ENCODE assay signal across 25 cellular contexts in the genomic region with DNA sequence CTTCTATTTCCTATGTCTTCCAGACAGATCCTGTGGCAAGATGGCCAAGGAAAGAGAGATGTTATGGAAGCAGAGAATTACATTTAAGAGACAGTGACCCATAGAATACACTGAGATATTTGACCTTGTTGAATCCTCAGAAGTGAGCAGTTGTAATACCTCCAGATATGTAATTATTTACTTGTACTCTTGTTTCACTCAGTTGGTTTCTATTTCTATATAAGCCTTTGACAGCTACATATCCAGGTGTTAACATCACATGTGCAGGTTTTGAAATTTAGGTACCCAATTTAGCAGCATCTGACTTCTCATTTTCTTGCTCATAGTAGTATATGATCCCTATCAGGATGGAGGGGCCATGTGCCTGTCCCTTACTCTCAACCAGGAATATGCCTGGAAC.
"Had no signal": no experiment of that assay in that cellular context is flagged by ENCODE, and none has a peak within 500 bp of the region (broad histone marks: within the 10 kb centered on the region; RNA-seq: fewer than 3 reads in every experiment).

No MANE protein-coding gene starts in this region.

- H3K27ac Mint-ChIP-seq: dendritic cell treated with granulocyte-macrophage colony-stimulating factor and Interleukin-4, amounts not matched to agents 40 ng/mL and 50 ng/mL, for 4 days; effector memory CD8-positive, alpha-beta T cell; endodermal cell; mesothelial cell of epicardium had no signal

- DNase-seq: colonic mucosa; cortex of kidney; effector CD8-positive, alpha-beta T cell; effector memory CD8-positive, alpha-beta T cell; endodermal cell; erythroblast; esophagus squamous epithelium; foreskin fibroblast; foreskin melanocyte; gastrocnemius medialis; glutamatergic neuron; head of caudate nucleus; heart right ventricle; hippocampal formation; left cardiac atrium; left lung; left ventricle myocardium superior; lower lobe of right lung; mesenchymal stem cell; mucosa of descending colon; naive B cell had no signal

- H3K4me3 Mint-ChIP-seq: dendritic cell treated with granulocyte-macrophage colony-stimulating factor and Interleukin-4, amounts not matched to agents 40 ng/mL and 50 ng/mL, for 4 days; effector memory CD8-positive, alpha-beta T cell; endodermal cell; mesothelial cell of epicardium; naive B cell had no signal

- H3K4me1 Mint-ChIP-seq: endodermal cell, mesothelial cell of epicardium had no signal

- H3K27me3 Mint-ChIP-seq: dendritic cell treated with granulocyte-macrophage colony-stimulating factor and Interleukin-4, amounts not matched to agents 40 ng/mL and 50 ng/mL, for 4 days had no signal

- H3K36me3 ChIP-seq: colonic mucosa, esophagus squamous epithelium, gastrocnemius medialis, heart right ventricle, left lung, lower lobe of right lung had no signal

- H3K27ac ChIP-seq: colonic mucosa, epithelial cell of prostate, esophagus squamous epithelium, gastrocnemius medialis, heart right ventricle, left lung, lower lobe of right lung had no signal

- H3K4me1 ChIP-seq: colonic mucosa, esophagus squamous epithelium, gastrocnemius medialis, left lung, lower lobe of right lung had no signal

- H3K9me3 ChIP-seq: colonic mucosa, esophagus squamous epithelium, gastrocnemius medialis, heart right ventricle, left lung, lower lobe of right lung, mucosa of descending colon had no signal

- H3K27me3 ChIP-seq: colonic mucosa, esophagus squamous epithelium, gastrocnemius medialis, heart right ventricle, left lung had no signal

- H3K9me3 Mint-ChIP-seq: dendritic cell treated with granulocyte-macrophage colony-stimulating factor and Interleukin-4, amounts not matched to agents 40 ng/mL and 50 ng/mL, for 4 days; effector memory CD8-positive, alpha-beta T cell; endodermal cell; mesothelial cell of epicardium; naive B cell had no signal

- ATAC-seq: effector memory CD8-positive, alpha-beta T cell; esophagus mucosa; gastrocnemius medialis; heart right ventricle; left cardiac atrium; left lung; left ventricle myocardium superior; lower lobe of right lung; mucosa of descending colon had no signal

- H3K4me3 ChIP-seq: colonic mucosa, esophagus squamous epithelium, gastrocnemius medialis, heart right ventricle, left lung, lower lobe of right lung, mucosa of descending colon had no signal
